8 cellular contexts compared by ENCODE assay signal in the genomic region with DNA sequence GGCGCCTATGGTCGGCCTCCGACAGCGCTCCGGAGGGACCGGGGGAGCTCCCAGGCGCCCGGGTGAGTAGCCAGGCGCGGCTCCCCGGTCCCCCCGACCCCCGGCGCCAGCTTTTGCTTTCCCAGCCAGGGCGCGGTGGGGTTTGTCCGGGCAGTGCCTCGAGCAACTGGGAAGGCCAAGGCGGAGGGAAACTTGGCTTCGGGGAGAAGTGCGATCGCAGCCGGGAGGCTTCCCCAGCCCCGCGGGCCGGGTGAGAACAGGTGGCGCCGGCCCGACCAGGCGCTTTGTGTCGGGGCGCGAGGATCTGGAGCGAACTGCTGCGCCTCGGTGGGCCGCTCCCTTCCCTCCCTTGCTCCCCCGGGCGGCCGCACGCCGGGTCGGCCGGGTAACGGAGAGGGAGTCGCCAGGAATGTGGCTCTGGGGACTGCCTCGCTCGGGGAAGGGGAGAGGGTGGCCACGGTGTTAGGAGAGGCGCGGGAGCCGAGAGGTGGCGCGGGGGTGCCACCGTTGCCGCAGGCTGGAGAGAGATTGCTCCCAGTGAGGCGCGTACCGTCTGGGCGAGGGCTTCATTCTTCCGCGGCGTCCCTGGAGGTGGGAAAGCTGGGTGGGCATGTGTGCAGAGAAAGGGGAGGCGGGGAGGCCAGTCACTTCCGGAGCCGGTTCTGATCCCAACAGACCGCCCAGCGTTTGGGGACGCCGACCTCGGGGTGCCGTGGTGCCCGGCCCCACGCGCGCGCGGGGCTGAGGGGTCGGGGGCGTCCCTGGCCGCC. TPM values are rescaled to one million over a fixed set of nuclear protein-coding genes. Genes with fewer than 3 reads are reported as not detected.
A peak's percentile ranks its signal among the peaks of the same experiment; 100 is the strongest.
DNase-seq lines count a peak whose midpoint lies in the region; ATAC-seq, FAIRE-seq and TF ChIP-seq lines count a peak whose summit lies in the region.

No MANE protein-coding gene starts in this region.

- H3K36me3 ChIP-seq in GM12878 (ENCODE audit: control insufficient read depth in 2 of 2, insufficient read depth in 2 of 2, low read length in 1 of 2) (0 out of 4 replicates have a peak, but pooled peaks cover 0 to 3% of the 10 kb centered on the region in 2 experiments), sigmoid colon (no peaks in the 10 kb centered on the region)

- in situ Hi-C loops in GM12878 (cut with MboI), result no loop called here

- peaks cover 11% of the 10 kb centered on the region for H3K4me1 ChIP-seq in GM12878 (ENCODE audit: control insufficient read depth, insufficient read depth, low read length)
- peaks cover 0 to 41% (median 32%) of the 10 kb centered on the region in 4 donors for H3K4me1 ChIP-seq in sigmoid colon

- POLR2A ChIA-PET in GM12878 (lab: Charles Lee), result interaction anchor here (0.8 to 4.2 kb wide), 10 partner anchors 15 to 311 kb away, joined by 3 to 32 read pairs (median 6); no protein-coding TSS in a partner anchor

- H3K9me3 ChIP-seq in GM12878 (replicated peaks; ENCODE audit: control insufficient read depth, insufficient read depth, low read length) (no peaks in the 10 kb centered on the region), sigmoid colon (no peaks in the 10 kb centered on the region)

- peak overlapping the region; percentile 87 for H3K9ac ChIP-seq in GM12878 (ENCODE audit: control insufficient read depth, insufficient read depth, low read length)

- TF ChIP-seq POLR2A in GM12878 (IDR thresholded peaks at IDR 0.05; ENCODE audit: low read depth, low read length) (peak; percentile 67), sigmoid colon (IDR thresholded peaks at IDR 0.05) (no peak)

- 9% methylated on average over 60 of the region's 81 CpGs for WGBS in GM12878 (ENCODE audit: insufficient coverage, insufficient replicate concordance, low lambda C conversion rate, missing lambda C conversion rate)
- WGBS in sigmoid colon, 2 donors, result 1 to 2% methylated on average over 81 of the region's 81 CpGs

- H3K27me3 ChIP-seq in GM12878 (replicated peaks in 1 of 2; ENCODE audit: control insufficient read depth in 2 of 2, insufficient read depth in 2 of 2, low read length in 1 of 2) (no peaks in the 10 kb centered on the region), sigmoid colon (no peaks in the 10 kb centered on the region)

- no peaks in the 10 kb centered on the region for H4K20me1 ChIP-seq in GM12878 (ENCODE audit: control insufficient read depth, insufficient read depth)

- H3K4me3 ChIP-seq in GM12878 (peak overlapping the region; percentile 82), sigmoid colon (peak overlapping the region; percentile 88 to 95 (median 94))

- RAD21 ChIA-PET in GM12878 (lab: Charles Lee; ENCODE audit: unreplicated experiment), result interaction anchor here (0.6 to 3.9 kb wide), 23 partner anchors 14 to 165 kb away, joined by 3 to 59 read pairs (median 4); no protein-coding TSS in a partner anchor

- no peak for FAIRE-seq in GM12878 (lab: Jason Lieb, UNC)

- TF ChIP-seq CTCF in GM20000 (IDR thresholded peaks at IDR 0.05; ENCODE audit: extremely low read depth, missing control alignments) (no peak), GM12878 (IDR thresholded peaks at IDR 0.05 in 2 of 3, conservative IDR thresholded peaks at IDR 0.05 in 1 of 3; ENCODE audit: control insufficient read depth in 2 of 3, extremely low read depth in 1 of 3, insufficient read depth in 1 of 3, low read depth in 3 of 3, low read length in 3 of 3) (peak in 1 of 3 experiments; percentile 23; a peak in 2 of 6 replicates), sigmoid colon (IDR thresholded peaks at IDR 0.05) (peak in 1 of 4 experiments; percentile 33)

- SMC1A ChIA-PET in GM12878 (lab: Charles Lee; ENCODE audit: uncharacterized antibody, unreplicated experiment), result interaction anchor here (0.6 to 4.6 kb wide), 21 partner anchors 12 to 165 kb away, joined by 3 to 43 read pairs (median 5); no protein-coding TSS in a partner anchor

- peak; percentile 69 for DNase-seq in DMS53 (lab: John Stamatoyannopoulos, UW)
- peak; percentile 75 for DNase-seq in GM20000 (ENCODE audit: low spot score)
- peak; percentile 71 for DNase-seq in M059J (ENCODE audit: low read depth)
- no peak for DNase-seq in GM12878 (ENCODE audit: low read depth, low spot score)
- DNase-seq in iPS-NIHi11 (ENCODE audit: low spot score), result peak; percentile 75
- peak; percentile 78 for DNase-seq in sigmoid colon
- DNase-seq in activated naive CD4-positive, alpha-beta T cell treated with anti-CD3 and anti-CD28 coated beads, Interleukin-2, amount 50 U/mL, for 16 hours, result no peak

- intact Hi-C loops in GM12878 (cut with micrococcal nuclease; ENCODE audit: unreplicated experiment) (loop anchor here (2.0 kb wide), 1 partner anchor 161 kb away; no protein-coding TSS in a partner anchor), sigmoid colon (cut with DNase I) (loop anchor here (2.0 to 5.0 kb wide), 3 partner anchors 99 to 161 kb away; no protein-coding TSS in a partner anchor)

- H3K27ac ChIP-seq in GM12878 (ENCODE audit: control insufficient read depth, insufficient read depth), result peak overlapping the region; percentile 85
- H3K27ac ChIP-seq in sigmoid colon, result peak overlapping the region; percentile 85 to 94 (median 91)

- no TSS peak for BruUV-seq in GM12878 (replicated peaks; lab: Mats Ljungman, UMichigan)

- CTCF ChIA-PET in GM12878 (lab: Yijun Ruan, JAX), result interaction anchor here (0.7 to 2.0 kb wide), 16 partner anchors 14 to 165 kb away, joined by 3 to 14 read pairs (median 5); no protein-coding TSS in a partner anchor

- H3K4me2 ChIP-seq in GM12878 (ENCODE audit: control insufficient read depth, insufficient read depth), result peak overlapping the region; percentile 62

- peaks cover 59% of the 10 kb centered on the region for H3K79me2 ChIP-seq in GM12878 (ENCODE audit: control insufficient read depth, insufficient read depth, low read length)

- TF ChIP-seq EP300 in GM12878 (IDR thresholded peaks at IDR 0.05; ENCODE audit: borderline replicate concordance in 1 of 2, control insufficient read depth in 1 of 2, low read depth in 2 of 2, low read length in 2 of 2), result no peak
- TF ChIP-seq EP300 in sigmoid colon (IDR thresholded peaks at IDR 0.05), result no peak

- 0 out of 2 replicates have a peak, but pooled peaks have one; percentile 12 for TF ChIP-seq RAD21 in GM12878 (IDR thresholded peaks at IDR 0.05; ENCODE audit: insufficient read depth, low read depth, low read length)

- peak overlapping the region; percentile 74 for H2AFZ ChIP-seq in GM12878 (ENCODE audit: control insufficient read depth, low read depth, low read length)

- ATAC-seq in GM12878, result peak; percentile 39
- ATAC-seq in GM21447 (IDR thresholded peaks at IDR 0.05; ENCODE audit: unreplicated experiment), result no peak

TF ChIP-seq in GM12878, 131 proteins besides CTCF, POLR2A, EP300 and RAD21 (continues in another document):
- TF ChIP-seq SP1 (IDR thresholded peaks at IDR 0.05; ENCODE audit: low read depth, low read length) (no peak), YY1 (IDR thresholded peaks at IDR 0.05; ENCODE audit: low read depth, low read length) (0 out of 2 replicates have a peak, but pooled peaks have one; percentile 4), POU2F2 (IDR thresholded peaks at IDR 0.05; ENCODE audit: borderline replicate concordance, low read depth, low read length) (no peak)
- TF ChIP-seq, protein P1, sequence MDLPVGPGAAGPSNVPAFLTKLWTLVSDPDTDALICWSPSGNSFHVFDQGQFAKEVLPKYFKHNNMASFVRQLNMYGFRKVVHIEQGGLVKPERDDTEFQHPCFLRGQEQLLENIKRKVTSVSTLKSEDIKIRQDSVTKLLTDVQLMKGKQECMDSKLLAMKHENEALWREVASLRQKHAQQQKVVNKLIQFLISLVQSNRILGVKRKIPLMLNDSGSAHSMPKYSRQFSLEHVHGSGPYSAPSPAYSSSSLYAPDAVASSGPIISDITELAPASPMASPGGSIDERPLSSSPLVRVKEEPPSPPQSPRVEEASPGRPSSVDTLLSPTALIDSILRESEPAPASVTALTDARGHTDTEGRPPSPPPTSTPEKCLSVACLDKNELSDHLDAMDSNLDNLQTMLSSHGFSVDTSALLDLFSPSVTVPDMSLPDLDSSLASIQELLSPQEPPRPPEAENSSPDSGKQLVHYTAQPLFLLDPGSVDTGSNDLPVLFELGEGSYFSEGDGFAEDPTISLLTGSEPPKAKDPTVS (IDR thresholded peaks at IDR 0.05; ENCODE audit: low read depth, low read length), result no peak

RNA-seq across cellular contexts. Expression of a gene that starts 0.6 kb away (rescaled TPM):
- 21.7 and 40.0 TPM in 2 replicates for total RNA-seq in M059J (2014; rRNA removed; shearing (Covaris generic))
- 289 and 314 TPM in 2 replicates for total RNA-seq in GM12878 (2013; cell fraction: nucleolus; rRNA removed)
- 54.7 and 57.5 TPM in 2 replicates for total RNA-seq in GM12878 (2014; rRNA removed)
- 44.1 and 46.1 TPM in 2 replicates for total RNA-seq in GM12878 (2014; rRNA removed; fragmentation: Illumina TruSeq; extraction: Trizol)
- total RNA-seq in GM12878 (2021), result 94.7 and 96.7 TPM in 2 replicates
- polyA plus RNA-seq in GM12878 (2011; ENCODE audit: low read depth), result 14.1 TPM
- polyA plus RNA-seq in GM12878 (2011; rRNA removed), result 31.4 and 41.3 TPM in 2 replicates
- polyA plus RNA-seq in GM12878 (2011; cell fraction: cytosol; rRNA removed), result 22.3 and 23.6 TPM in 2 replicates
- polyA plus RNA-seq in GM12878 (2011; cell fraction: nucleus; rRNA removed), result 127 and 131 TPM in 2 replicates
- polyA plus RNA-seq in GM12878 (2012), result 24.5 and 32.2 TPM in 2 replicates
- polyA plus RNA-seq in GM12878 (2014; fragmentation: Illumina TruSeq; extraction: Trizol), result 43.6 and 48.4 TPM in 2 replicates
- 10 to 100 TPM in 1 of 2 experiments, 1 to 10 TPM in 1; 8.2 to 10.4 TPM for polyA plus RNA-seq in GM12878 (2014; fragmentation: Nextera tagmentation; extraction: Ambion mirVana)
- polyA plus RNA-seq in GM12878 (2014; rRNA removed), result 48.2 and 56.5 TPM in 2 replicates
- polyA plus RNA-seq in GM12878 (2016; fragmentation: Nextera tagmentation; extraction: Ambion mirVana), result 10 to 100 TPM; 55.5 to 56.0 TPM
- polyA minus RNA-seq in GM12878 (2011; rRNA and poly(A)+ RNA removed), result 88.0 and 110 TPM in 2 replicates
- polyA minus RNA-seq in GM12878 (2011; cell fraction: cytosol; rRNA and poly(A)+ RNA removed), result 13.4 and 14.3 TPM in 2 replicates
- polyA minus RNA-seq in GM12878 (2011; cell fraction: nucleus; rRNA and poly(A)+ RNA removed), result 88.4 and 117 TPM in 2 replicates
- 10 to 100 TPM; 78.1 to 92.5 (median 84.4) TPM for total RNA-seq in sigmoid colon
- polyA plus RNA-seq in sigmoid colon, result 1 to 10 TPM; 4.8 to 7.1 (median 5.5) TPM

Comparison
In these comparisons a context has a peak if more than half of its experiments do, and no peak if none do; other contexts are left out.
1. DNase-seq: peak in DMS53 (single experiment), GM20000 (single experiment), M059J (single experiment), iPS-NIHi11 (single experiment) and sigmoid colon (single experiment); none in GM12878 (single experiment) and activated naive CD4-positive, alpha-beta T cell treated with anti-CD3 and anti-CD28 coated beads, Interleukin-2, amount 50 U/mL, for 16 hours (single experiment).